In the genomic region with DNA sequence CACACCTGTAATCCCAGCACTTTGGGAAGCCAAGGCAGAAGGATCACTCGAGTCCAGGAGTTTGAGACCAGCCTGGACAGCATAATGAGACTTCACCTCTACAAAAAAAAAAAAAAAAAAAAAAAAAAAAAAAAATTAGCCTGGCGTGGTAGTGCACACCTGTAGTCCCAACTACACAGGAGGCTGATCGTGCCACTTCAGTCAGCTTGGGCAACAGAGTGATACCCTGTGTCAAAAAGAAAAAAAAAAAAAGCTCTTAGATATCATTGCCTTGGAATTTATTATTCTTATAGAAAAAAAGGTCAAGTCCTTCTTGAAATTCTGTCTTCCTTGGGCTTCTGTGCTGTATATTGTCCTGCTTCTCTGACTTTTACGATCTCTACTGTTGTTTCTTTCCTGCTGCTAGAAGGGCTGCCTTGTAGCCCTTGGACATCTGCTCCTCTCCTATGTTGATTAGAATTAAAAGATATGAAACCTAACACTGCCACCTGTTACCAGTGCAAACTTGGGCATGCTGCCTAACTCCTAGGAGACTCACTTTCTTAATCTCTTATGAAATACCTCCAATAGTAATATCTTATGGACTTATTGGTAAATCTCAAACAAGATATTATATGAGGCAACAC, we compare ENCODE assay signal across 1 cellular context.
TF ChIP-seq lines count a peak whose summit lies in the region.

No MANE protein-coding gene starts in this region.

TF ChIP-seq in GM12878, 131 proteins besides CTCF, POLR2A, EP300 and RAD21:
- no peak for TF ChIP-seq JUND (IDR thresholded peaks at IDR 0.05; ENCODE audit: low read depth, low read length)
- TF ChIP-seq NBN (IDR thresholded peaks at IDR 0.05), result no peak
- no peak for TF ChIP-seq RAD51 (IDR thresholded peaks at IDR 0.05)
- TF ChIP-seq ZNF217 (IDR thresholded peaks at IDR 0.05), result no peak
- TF ChIP-seq, protein P1, sequence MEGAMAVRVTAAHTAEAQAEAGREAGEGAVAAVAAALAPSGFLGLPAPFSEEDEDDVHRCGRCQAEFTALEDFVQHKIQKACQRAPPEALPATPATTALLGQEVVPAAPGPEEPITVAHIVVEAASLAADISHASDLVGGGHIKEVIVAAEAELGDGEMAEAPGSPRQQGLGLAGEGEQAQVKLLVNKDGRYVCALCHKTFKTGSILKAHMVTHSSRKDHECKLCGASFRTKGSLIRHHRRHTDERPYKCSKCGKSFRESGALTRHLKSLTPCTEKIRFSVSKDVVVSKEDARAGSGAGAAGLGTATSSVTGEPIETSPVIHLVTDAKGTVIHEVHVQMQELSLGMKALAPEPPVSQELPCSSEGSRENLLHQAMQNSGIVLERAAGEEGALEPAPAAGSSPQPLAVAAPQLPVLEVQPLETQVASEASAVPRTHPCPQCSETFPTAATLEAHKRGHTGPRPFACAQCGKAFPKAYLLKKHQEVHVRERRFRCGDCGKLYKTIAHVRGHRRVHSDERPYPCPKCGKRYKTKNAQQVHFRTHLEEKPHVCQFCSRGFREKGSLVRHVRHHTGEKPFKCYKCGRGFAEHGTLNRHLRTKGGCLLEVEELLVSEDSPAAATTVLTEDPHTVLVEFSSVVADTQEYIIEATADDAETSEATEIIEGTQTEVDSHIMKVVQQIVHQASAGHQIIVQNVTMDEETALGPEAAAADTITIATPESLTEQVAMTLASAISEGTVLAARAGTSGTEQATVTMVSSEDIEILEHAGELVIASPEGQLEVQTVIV (IDR thresholded peaks at IDR 0.05; ENCODE audit: borderline replicate concordance, partially characterized antibody), result no peak
- TF ChIP-seq PAX8 (IDR thresholded peaks at IDR 0.05), result no peak
- TF ChIP-seq BRCA1 (IDR thresholded peaks at IDR 0.05; ENCODE audit: low read depth, low read length), result no peak
